ENCODE assay signal across 26 cellular contexts in the genomic region with DNA sequence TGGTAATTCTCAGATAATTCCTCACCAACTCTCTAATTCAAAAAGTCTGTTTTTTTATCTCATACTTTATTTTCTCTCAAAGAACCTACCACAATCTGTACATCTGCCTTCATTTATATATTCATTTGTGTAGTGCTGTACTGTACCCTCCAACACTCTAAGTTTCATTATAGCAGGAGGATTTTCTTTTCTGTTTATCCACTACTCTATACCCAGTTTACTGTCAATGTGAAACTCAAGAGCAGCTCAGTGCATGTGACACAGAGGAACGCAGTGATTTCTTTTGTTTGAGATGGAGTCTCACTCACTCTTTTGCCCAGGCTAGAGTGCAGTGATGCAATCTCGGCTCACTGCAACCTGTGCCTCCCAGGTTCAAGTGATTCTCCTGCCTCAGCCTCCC.
DNase-seq lines count a peak whose midpoint lies in the region; ATAC-seq, FAIRE-seq and TF ChIP-seq lines count a peak whose summit lies in the region.
"Had no signal": no experiment of that assay in that cellular context is flagged by ENCODE, and none has a peak within 500 bp of the region (broad histone marks: within the 10 kb centered on the region; RNA-seq: fewer than 3 reads in every experiment).

No MANE protein-coding gene starts in this region.

- 0% methylated on average over 2 of the region's 2 CpGs for WGBS in HepG2 (ENCODE audit: low lambda C conversion rate)
- 73% methylated on average over 1 of the region's 2 CpGs for WGBS in right lobe of liver (ENCODE audit: insufficient coverage, low coverage, low lambda C conversion rate, missing lambda C conversion rate)

- peak; percentile 64 to 83 for ATAC-seq in activated T-cell treated with anti-CD3 and anti-CD28 coated beads, Interleukin-2, amount 50 U/mL, for 72 hours (replicated peaks in 1 of 2)
- no peak for ATAC-seq in HepG2
- ATAC-seq in right lobe of liver = no peak
- ATAC-seq: GM12878 had no signal

- intact Hi-C loops in HepG2 (cut with micrococcal nuclease; ENCODE audit: unreplicated experiment) = no loop called here
- intact Hi-C loops in right lobe of liver (cut with DNase I) = no loop called here

- no peak for TF ChIP-seq RAD21 in HepG2 (CRISPR knock-in tag; IDR thresholded peaks at IDR 0.05)

- H3K27ac ChIP-seq in HepG2 (ENCODE audit: extremely low read length, insufficient read depth, low read length) (no peak overlapping the region), right lobe of liver (no peak overlapping the region)
- H3K27ac ChIP-seq: BLaER1 had no signal

- no peaks in the 10 kb centered on the region for H3K36me3 Mint-ChIP-seq in activated T-cell treated with anti-CD3 and anti-CD28 coated beads, Interleukin-2, amount 50 U/mL, for 72 hours (ENCODE audit: insufficient read depth in 2 of 2)
- H3K36me3 Mint-ChIP-seq: CD14-positive monocyte; CD4-positive, alpha-beta memory T cell; CD4-positive, CD25-positive, alpha-beta regulatory T cell; CD8-positive, alpha-beta memory T cell had no signal

- no peak overlapping the region for H3K4me3 Mint-ChIP-seq in activated T-cell treated with anti-CD3 and anti-CD28 coated beads, Interleukin-2, amount 50 U/mL, for 72 hours
- H3K4me3 Mint-ChIP-seq: CD14-positive monocyte; CD4-positive, alpha-beta memory T cell; CD4-positive, CD25-positive, alpha-beta regulatory T cell; CD8-positive, alpha-beta memory T cell had no signal

- CTCF ChIA-PET in HepG2 (lab: Yijun Ruan, JAX; ENCODE audit: low intra/inter-chr PET ratio, low total read pairs) = no interaction called here

- FAIRE-seq in HepG2 (lab: Jason Lieb, UNC) = no peak
- FAIRE-seq: A204.1, GM12878, GM12892, GM18507 had no signal

- TF ChIP-seq POLR2A in HepG2 (IDR thresholded peaks at IDR 0.05; ENCODE audit: insufficient read depth in 1 of 2, low read depth in 2 of 2, low read length in 2 of 2) = no peak
- TF ChIP-seq POLR2A in right lobe of liver (IDR thresholded peaks at IDR 0.05) = no peak

- H3K79me2 ChIP-seq in HepG2 (ENCODE audit: insufficient read depth, low read length) = no peaks in the 10 kb centered on the region

- H3K4me1 ChIP-seq in HepG2 (ENCODE audit: insufficient read depth, low read length) (no peaks in the 10 kb centered on the region), right lobe of liver (no peaks in the 10 kb centered on the region)
- H3K4me1 ChIP-seq: BE2C, BLaER1 had no signal

- H3K9me3 Mint-ChIP-seq in activated T-cell treated with anti-CD3 and anti-CD28 coated beads, Interleukin-2, amount 50 U/mL, for 72 hours = peaks cover 0 to 2% of the 10 kb centered on the region in 2 donors
- H3K9me3 Mint-ChIP-seq: CD8-positive, alpha-beta memory T cell had no signal

- H3K36me3 ChIP-seq in HepG2 (replicated peaks in 1 of 2; ENCODE audit: control insufficient read depth in 1 of 2, insufficient read depth in 2 of 2, low read length in 2 of 2) (no peaks in the 10 kb centered on the region), right lobe of liver (no peaks in the 10 kb centered on the region)
- H3K36me3 ChIP-seq: BE2C, BLaER1 had no signal

- no peak overlapping the region for H3K4me2 ChIP-seq in HepG2 (ENCODE audit: low read depth, low read length)
- H3K4me2 ChIP-seq: BLaER1 had no signal

- in situ Hi-C loops in HepG2 (cut with HindIII; ENCODE audit: extremely low pct_ligation_motif_present, low pct_unique_long_range_greater_than_20kb) = no loop called here

- no peak overlapping the region for H2AFZ ChIP-seq in HepG2 (ENCODE audit: low read length)

- TF ChIP-seq EP300 in HepG2 (IDR thresholded peaks at IDR 0.05; ENCODE audit: low read depth in 2 of 2, low read length in 2 of 2) (no peak), HepG2 (CRISPR knock-in tag; IDR thresholded peaks at IDR 0.05; ENCODE audit: borderline replicate concordance) (no peak)

- BruUV-seq in HepG2 (replicated peaks; lab: Mats Ljungman, UMichigan) = no TSS peak

- POLR2A ChIA-PET in HepG2 (lab: Yijun Ruan, JAX) = no interaction called here

- H3K4me3 ChIP-seq in HepG2 (replicated peaks in 1 of 3; ENCODE audit: insufficient read depth in 1 of 3, low read depth in 2 of 3, low read length in 3 of 3) = no peak overlapping the region
- no peak overlapping the region for H3K4me3 ChIP-seq in right lobe of liver
- H3K4me3 ChIP-seq: BLaER1, GM12878 had no signal

- H3K9me3 ChIP-seq in HepG2 (ENCODE audit: low read length) = no peaks in the 10 kb centered on the region
- H3K9me3 ChIP-seq in right lobe of liver = no peaks in the 10 kb centered on the region
- H3K9me3 ChIP-seq: BE2C, BLaER1 had no signal

- no peak overlapping the region for H3K9ac ChIP-seq in HepG2 (ENCODE audit: insufficient read depth, low read depth, low read length)
- H3K9ac ChIP-seq: BLaER1 had no signal

- no peak for TF ChIP-seq CTCF in HepG2 (CRISPR knock-in tag; IDR thresholded peaks at IDR 0.05)
- TF ChIP-seq CTCF in right lobe of liver (IDR thresholded peaks at IDR 0.05) = no peak

- H3K27ac Mint-ChIP-seq in activated T-cell treated with anti-CD3 and anti-CD28 coated beads, Interleukin-2, amount 50 U/mL, for 72 hours = no peak overlapping the region
- H3K27ac Mint-ChIP-seq: CD4-positive, alpha-beta memory T cell; CD4-positive, CD25-positive, alpha-beta regulatory T cell; CD8-positive, alpha-beta memory T cell had no signal

- DNase-seq in activated T-cell treated with anti-CD3 and anti-CD28 coated beads, Interleukin-2, amount 50 U/mL, for 72 hours = no peak
- DNase-seq in activated T-cell treated with anti-CD3 and anti-CD28 coated beads, Interleukin-2, amount 50 U/mL, for 1 hour = no peak
- DNase-seq in HepG2 (ENCODE audit: low spot score) (no peak), right lobe of liver (no peak), NCI-H1105 (lab: John Stamatoyannopoulos, UW) (no peak)
- DNase-seq: 8988T; ACHN; BE2C; C1 segment of cervical spinal cord; CD4-positive, alpha-beta memory T cell; CD4-positive, CD25-positive, alpha-beta regulatory T cell; CD8-positive, alpha-beta memory T cell; COR-L47; DMS 273 treated with DMSO at 0.1 percent for 48 hours; DMS153; DMS53; DMS79; DND-41; EL; GDM1 had no signal

- peaks cover 33% of the 10 kb centered on the region for H3K27me3 Mint-ChIP-seq in activated T-cell treated with anti-CD3 and anti-CD28 coated beads, Interleukin-2, amount 50 U/mL, for 72 hours (ENCODE audit: low read depth)

- H3K4me1 Mint-ChIP-seq in activated T-cell treated with anti-CD3 and anti-CD28 coated beads, Interleukin-2, amount 50 U/mL, for 72 hours (ENCODE audit: low read depth) = peaks cover 8% of the 10 kb centered on the region
- H3K4me1 Mint-ChIP-seq: CD14-positive monocyte; CD4-positive, alpha-beta memory T cell; CD4-positive, CD25-positive, alpha-beta regulatory T cell; CD8-positive, alpha-beta memory T cell had no signal

- H4K20me1 ChIP-seq in HepG2 (ENCODE audit: insufficient read depth, low read length) = no peaks in the 10 kb centered on the region
- H4K20me1 ChIP-seq: BLaER1 had no signal

- peaks cover 0 to 9% of the 10 kb centered on the region in 2 experiments; a peak in 1 of 5 replicates for H3K27me3 ChIP-seq in HepG2 (ENCODE audit: control insufficient read depth in 1 of 2, insufficient read depth in 2 of 2, low read length in 2 of 2)
- H3K27me3 ChIP-seq in right lobe of liver = no peaks in the 10 kb centered on the region
- H3K27me3 ChIP-seq: BE2C, BLaER1 had no signal

TF ChIP-seq in HepG2, 621 proteins besides CTCF, POLR2A, EP300 and RAD21:
- 0 out of 2 replicates have a peak, but pooled peaks have one; percentile 5 for TF ChIP-seq ATF7 (IDR thresholded peaks at IDR 0.05)
- no peak for TF ChIP-seq ATF7 (CRISPR knock-in tag; IDR thresholded peaks at IDR 0.05)
- no peak for TF ChIP-seq ZFP36 (IDR thresholded peaks at IDR 0.05; ENCODE audit: borderline replicate concordance, low read depth, low read length, partially characterized antibody)
TF ChIP-seq in HepG2: peak in this region for 1.

Comparison
In these comparisons a context has a peak if more than half of its experiments do, and no peak if none do; other contexts are left out.
1. ATAC-seq: peak in activated T-cell treated with anti-CD3 and anti-CD28 coated beads, Interleukin-2, amount 50 U/mL, for 72 hours (2 of 2); none in HepG2 (single experiment) and right lobe of liver (0 of 4).